Comparison of ENCODE assay signal across 1 cellular context in the genomic region with DNA sequence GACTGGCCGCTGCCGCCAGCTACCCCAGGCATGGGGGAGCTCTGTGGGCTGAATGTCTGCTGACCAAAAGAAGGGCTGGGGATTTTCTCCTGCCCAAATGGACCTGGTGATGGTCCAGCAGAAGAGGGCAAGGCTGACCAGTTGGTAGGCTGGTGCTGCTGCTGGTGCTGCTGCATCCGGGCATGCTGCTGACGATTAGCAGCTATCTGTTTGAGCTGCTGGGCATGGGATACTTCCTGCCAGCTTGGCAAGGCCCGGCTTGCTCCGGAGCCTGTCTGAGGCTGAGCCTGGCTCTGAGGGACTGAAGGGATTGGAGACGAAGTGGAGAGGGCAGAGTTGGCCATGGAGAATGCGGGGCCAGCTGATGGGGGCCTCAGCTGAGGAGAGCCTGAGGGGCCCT.
TF ChIP-seq lines count a peak whose summit lies in the region.

No MANE protein-coding gene starts in this region.

TF ChIP-seq in GM12878, 131 proteins besides CTCF, POLR2A, EP300 and RAD21 (continued from another document):
- TF ChIP-seq KDM1A (IDR thresholded peaks at IDR 0.05; ENCODE audit: borderline replicate concordance) (no peak), STAT1 (conservative IDR thresholded peaks at IDR 0.05) (no peak), IKZF1 (conservative IDR thresholded peaks at IDR 0.05) (no peak), SRF (IDR thresholded peaks at IDR 0.05; ENCODE audit: low read depth in 2 of 2, low read length in 2 of 2) (no peak), RCOR1 (conservative IDR thresholded peaks at IDR 0.05; ENCODE audit: low read depth, low read length) (no peak), ETV6 (conservative IDR thresholded peaks at IDR 0.05 in 1 of 2, IDR thresholded peaks at IDR 0.05 in 1 of 2; ENCODE audit: borderline replicate concordance in 1 of 2, low read depth in 1 of 2) (no peak), E2F8 (IDR thresholded peaks at IDR 0.05; ENCODE audit: low read depth, partially characterized antibody) (no peak), HDAC2 (IDR thresholded peaks at IDR 0.05) (no peak), RAD51 (IDR thresholded peaks at IDR 0.05) (no peak), CBFB (IDR thresholded peaks at IDR 0.05; ENCODE audit: low read depth) (no peak), MLLT1 (IDR thresholded peaks at IDR 0.05) (no peak), ZBTB4 (CRISPR knock-in tag; IDR thresholded peaks at IDR 0.05) (no peak), NBN (IDR thresholded peaks at IDR 0.05) (no peak), HCFC1 (IDR thresholded peaks at IDR 0.05; ENCODE audit: low read length) (no peak), BHLHE40 (IDR thresholded peaks at IDR 0.05; ENCODE audit: borderline replicate concordance in 1 of 2, low read depth in 2 of 2, low read length in 1 of 2) (no peak), TCF3 (IDR thresholded peaks at IDR 0.05; ENCODE audit: borderline replicate concordance, insufficient read depth, low read depth, low read length) (no peak)
- TF ChIP-seq, protein P1, sequence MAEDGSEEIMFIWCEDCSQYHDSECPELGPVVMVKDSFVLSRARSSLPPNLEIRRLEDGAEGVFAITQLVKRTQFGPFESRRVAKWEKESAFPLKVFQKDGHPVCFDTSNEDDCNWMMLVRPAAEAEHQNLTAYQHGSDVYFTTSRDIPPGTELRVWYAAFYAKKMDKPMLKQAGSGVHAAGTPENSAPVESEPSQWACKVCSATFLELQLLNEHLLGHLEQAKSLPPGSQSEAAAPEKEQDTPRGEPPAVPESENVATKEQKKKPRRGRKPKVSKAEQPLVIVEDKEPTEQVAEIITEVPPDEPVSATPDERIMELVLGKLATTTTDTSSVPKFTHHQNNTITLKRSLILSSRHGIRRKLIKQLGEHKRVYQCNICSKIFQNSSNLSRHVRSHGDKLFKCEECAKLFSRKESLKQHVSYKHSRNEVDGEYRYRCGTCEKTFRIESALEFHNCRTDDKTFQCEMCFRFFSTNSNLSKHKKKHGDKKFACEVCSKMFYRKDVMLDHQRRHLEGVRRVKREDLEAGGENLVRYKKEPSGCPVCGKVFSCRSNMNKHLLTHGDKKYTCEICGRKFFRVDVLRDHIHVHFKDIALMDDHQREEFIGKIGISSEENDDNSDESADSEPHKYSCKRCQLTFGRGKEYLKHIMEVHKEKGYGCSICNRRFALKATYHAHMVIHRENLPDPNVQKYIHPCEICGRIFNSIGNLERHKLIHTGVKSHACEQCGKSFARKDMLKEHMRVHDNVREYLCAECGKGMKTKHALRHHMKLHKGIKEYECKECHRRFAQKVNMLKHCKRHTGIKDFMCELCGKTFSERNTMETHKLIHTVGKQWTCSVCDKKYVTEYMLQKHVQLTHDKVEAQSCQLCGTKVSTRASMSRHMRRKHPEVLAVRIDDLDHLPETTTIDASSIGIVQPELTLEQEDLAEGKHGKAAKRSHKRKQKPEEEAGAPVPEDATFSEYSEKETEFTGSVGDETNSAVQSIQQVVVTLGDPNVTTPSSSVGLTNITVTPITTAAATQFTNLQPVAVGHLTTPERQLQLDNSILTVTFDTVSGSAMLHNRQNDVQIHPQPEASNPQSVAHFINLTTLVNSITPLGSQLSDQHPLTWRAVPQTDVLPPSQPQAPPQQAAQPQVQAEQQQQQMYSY (CRISPR knock-in tag; IDR thresholded peaks at IDR 0.05) = no peak
